8 cellular contexts compared by ENCODE assay signal in the genomic region with DNA sequence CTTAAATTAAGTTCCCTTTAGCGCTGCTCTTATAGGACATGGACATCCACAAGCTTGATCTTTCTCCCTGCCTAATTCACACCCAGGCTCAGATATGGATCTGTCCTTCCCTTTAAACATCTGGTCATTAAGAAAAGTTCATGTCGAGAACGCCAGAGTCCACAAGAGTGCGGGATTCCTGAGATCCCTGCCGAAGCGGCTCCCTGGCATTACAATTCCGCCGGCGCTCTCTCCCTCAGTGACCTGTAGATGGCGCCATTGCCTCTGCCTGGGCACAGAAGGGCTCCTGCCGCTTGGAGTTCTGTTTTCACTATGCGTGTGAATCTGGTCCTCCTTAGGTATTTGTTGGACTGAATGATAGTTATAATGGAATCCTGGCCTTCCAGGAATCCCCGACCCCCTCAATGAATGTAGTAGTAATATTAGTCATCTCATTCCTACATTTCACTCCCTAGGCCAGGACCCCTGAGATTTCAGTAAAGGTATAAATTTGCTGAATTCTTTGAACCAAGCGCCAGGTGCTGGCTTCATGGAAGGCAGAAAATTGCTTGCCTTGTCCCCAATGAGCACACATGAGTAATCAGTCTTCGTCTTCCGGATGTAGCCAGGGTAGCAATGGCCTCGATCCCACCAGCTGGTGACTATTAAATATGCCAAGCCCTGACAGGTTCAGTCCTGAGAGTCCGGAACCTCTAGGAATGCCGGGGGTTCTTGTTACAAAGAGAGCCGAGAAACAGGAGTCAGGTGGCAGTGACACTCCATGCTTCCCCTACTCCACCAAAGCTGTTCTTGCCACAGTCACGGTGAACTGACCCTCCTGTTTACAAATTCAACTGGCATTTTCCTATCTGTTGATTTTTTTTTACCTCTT. TPM values are rescaled to one million over a fixed set of nuclear protein-coding genes. Genes with fewer than 3 reads are reported as not detected.
DNase-seq lines count a peak whose midpoint lies in the region; ATAC-seq, FAIRE-seq and TF ChIP-seq lines count a peak whose summit lies in the region.

No MANE protein-coding gene starts in this region.

- no peak overlapping the region for H3K4me3 ChIP-seq in AG04449 (ENCODE audit: low read depth, low read length)
- H3K4me3 ChIP-seq in adrenal gland, result no peak overlapping the region
- no peak overlapping the region for H3K4me3 ChIP-seq in heart left ventricle

- TF ChIP-seq CTCF in AG04449 (IDR thresholded peaks at IDR 0.05; ENCODE audit: insufficient read depth, low read length, missing control alignments), result peak; percentile 98
- TF ChIP-seq CTCF in adrenal gland (IDR thresholded peaks at IDR 0.05), result peak; percentile 77 to 97 (median 84)
- TF ChIP-seq CTCF in heart left ventricle (IDR thresholded peaks at IDR 0.05), result peak; percentile 89 to 99 (median 95)

- no peaks in the 10 kb centered on the region for H3K9me3 ChIP-seq in adrenal gland (replicated peaks in 1 of 3)
- H3K9me3 ChIP-seq in heart left ventricle, result no peaks in the 10 kb centered on the region

- peak; percentile 82 for FAIRE-seq in GM19239 (lab: Jason Lieb, UNC)

- no peak for TF ChIP-seq POLR2A in adrenal gland (IDR thresholded peaks at IDR 0.05)
- no peak for TF ChIP-seq POLR2A in heart left ventricle (IDR thresholded peaks at IDR 0.05)

- H3K27ac ChIP-seq in adrenal gland (no peak overlapping the region), heart left ventricle (no peak overlapping the region)

- peaks cover 19% of the 10 kb centered on the region for H3K27me3 ChIP-seq in adrenal gland
- H3K27me3 ChIP-seq in heart left ventricle, result peaks cover 3 to 52% (median 19%) of the 10 kb centered on the region in 9 donors

- DNase-seq in AG04449 (ENCODE audit: low read depth, low spot score) (no peak), GM19239 (ENCODE audit: insufficient read length, low spot score) (peak; percentile 53), NCI-H1105 treated with DMSO at 0.1 percent for 48 hours (lab: John Stamatoyannopoulos, UW) (peak; percentile 75), T follicular helper cell (ENCODE audit: low read depth) (peak; percentile 58), adrenal gland (peak; percentile 79 to 91 (median 85)), heart left ventricle (peak; percentile 70 to 83 (median 76)), pulmonary artery endothelial cell (ENCODE audit: low read depth, low spot score) (peak; percentile 19)

- POLR2A ChIA-PET in AG04449 (lab: Yijun Ruan, JAX), result no interaction called here

- WGBS in adrenal gland, 4 donors, result 17 to 24% (median 24%) methylated on average over 16 to 21 of the region's 21 CpGs
- WGBS in heart left ventricle, 4 donors, result 26 to 34% (median 28%) methylated on average over 21 of the region's 21 CpGs

- no peaks in the 10 kb centered on the region for H3K4me1 ChIP-seq in adrenal gland (replicated peaks in 1 of 2)
- peaks cover 0 to 5% (median 0%) of the 10 kb centered on the region in 12 donors for H3K4me1 ChIP-seq in heart left ventricle

- intact Hi-C loops in adrenal gland (cut with DNase I) (loop anchor here (5.0 kb wide), 2 partner anchors 80 to 85 kb away; no protein-coding TSS in a partner anchor), heart left ventricle (cut with DNase I) (loop anchor here in 6 of 10 donors (2.0 to 10.0 kb wide), 5 partner anchors 67 to 85 kb away; partner anchors contain the start of gene FIGLA (in 2 of the 6))

- CTCF ChIA-PET in AG04449 (lab: Yijun Ruan, JAX), result interaction anchor here (0.6 to 4.2 kb wide), 32 partner anchors 9 to 116 kb away, joined by 3 to 81 read pairs (median 4); no protein-coding TSS in a partner anchor

- H3K36me3 ChIP-seq in adrenal gland (replicated peaks in 1 of 2) (no peaks in the 10 kb centered on the region), heart left ventricle (no peaks in the 10 kb centered on the region)

- ATAC-seq in heart left ventricle, result peak in 3 of 4 donors; percentile 86 to 89 (median 88)
- ATAC-seq in GM18867 (IDR thresholded peaks at IDR 0.05; ENCODE audit: unreplicated experiment), result no peak

RNA-seq across cellular contexts. Expression of gene CD207, which starts 26.4 kb away (rescaled TPM):
- total RNA-seq in adrenal gland, result not detected
- under 1 TPM in 2 of 3 donors, not detected in 1; 0.07 to 0.10 TPM for polyA plus RNA-seq in adrenal gland
- under 1 TPM in 5 of 9 donors, not detected in 4; 0.16 to 0.48 (median 0.20) TPM for total RNA-seq in heart left ventricle
- polyA plus RNA-seq in heart left ventricle, result under 1 TPM; 0.04 to 0.19 TPM
- not detected in 2 replicates for total RNA-seq in pulmonary artery endothelial cell

RNA-seq across cellular contexts. Expression of gene VAX2, which starts 38.4 kb away (rescaled TPM):
- total RNA-seq in adrenal gland (1 to 10 TPM in 3 of 8 donors, under 1 TPM in 3, not detected in 2; 0.35 to 4.9 (median 0.93) TPM), heart left ventricle (under 1 TPM in 6 of 9 donors, not detected in 3; 0.19 to 0.63 (median 0.55) TPM), pulmonary artery endothelial cell (0.26 and 0.35 TPM in 2 replicates)
- polyA plus RNA-seq in adrenal gland (1 to 10 TPM in 2 of 3 donors, not detected in 1; 2.5 to 3.0 TPM), heart left ventricle (1 to 10 TPM in 1 of 2 donors, under 1 TPM in 1; 0.08 to 1.1 TPM)

RNA-seq across cellular contexts. Expression of gene CLEC4F, which starts 41.6 kb away (rescaled TPM):
- total RNA-seq in adrenal gland (not detected), heart left ventricle (under 1 TPM in 6 of 9 donors, not detected in 3; 0.09 to 0.38 (median 0.19) TPM), pulmonary artery endothelial cell (not detected in 2 replicates)
- polyA plus RNA-seq in adrenal gland (under 1 TPM in 2 of 3 donors, not detected in 1; 0.27 to 0.32 TPM), heart left ventricle (under 1 TPM; 0.04 to 0.46 TPM)
